In genomic region chr10:102185272-102185671, GRCh38 we compare ENCODE assay signal across 8 cellular contexts. TPM values are rescaled to one million over a fixed set of nuclear protein-coding genes. Genes with fewer than 3 reads are reported as not detected.
"Had no signal": no experiment of that assay in that cellular context is flagged by ENCODE, and none has a peak within 500 bp of the region (broad histone marks: within the 10 kb centered on the region; RNA-seq: fewer than 3 reads in every experiment).

No MANE protein-coding gene starts in this region.

- DNase-seq: GM23248, GOT3, H7, IMR-90, KBM-7 had no signal

- H2AFZ ChIP-seq: GM23248 had no signal

- H3K36me3 ChIP-seq: HAP-1 had no signal

- H3K27ac ChIP-seq: GM23248 had no signal

- H3K4me1 ChIP-seq: HAP-1 had no signal

- H3K9ac ChIP-seq: GM23248 had no signal

- H3K4me3 ChIP-seq: GM23248, HAP-1 had no signal

RNA-seq across cellular contexts. Expression of gene ELOVL3, which starts 40.8 kb away (rescaled TPM):
- total RNA-seq: H4 had no signal

RNA-seq across cellular contexts. Expression of gene PITX3, which starts 56.0 kb away (rescaled TPM):
- total RNA-seq: GM23248, H4, HT-29, IMR-90 had no signal
- polyA plus RNA-seq: GM23248, IMR-90 had no signal
